In genomic region chr5:116672203-116672602, GRCh38 we compare ENCODE assay signal across 18 cellular contexts.
DNase-seq lines count a peak whose midpoint lies in the region; ATAC-seq, FAIRE-seq and TF ChIP-seq lines count a peak whose summit lies in the region.
"Had no signal": no experiment of that assay in that cellular context is flagged by ENCODE, and none has a peak within 500 bp of the region (broad histone marks: within the 10 kb centered on the region; RNA-seq: fewer than 3 reads in every experiment).

No MANE protein-coding gene starts in this region.

- H3K4me1 ChIP-seq in mesendoderm (ENCODE audit: control insufficient read depth, low read depth, low read length), result peaks cover 2% of the 10 kb centered on the region

- no peaks in the 10 kb centered on the region for H3K79me2 ChIP-seq in mesendoderm (ENCODE audit: control insufficient read depth, insufficient read depth, low read length)

- no peak overlapping the region for H4K8ac ChIP-seq in mesendoderm (ENCODE audit: low read depth, low read length)

- H2BK15ac ChIP-seq in mesendoderm (replicated peaks; ENCODE audit: low read depth), result peak overlapping the region; percentile 96

- no peak overlapping the region for H3K4me2 ChIP-seq in mesendoderm (ENCODE audit: low read length)
- H3K4me2 ChIP-seq: BLaER1 treated with 17β-estradiol and CSF1 and Interleukin-3, amounts not matched to agents 10 nM and 100 nM had no signal

- FAIRE-seq in GM18507 (lab: Jason Lieb, UNC), result peak; percentile 42
- FAIRE-seq: D721Med, G401.6 had no signal

- no peak overlapping the region for H3K56ac ChIP-seq in mesendoderm (ENCODE audit: low read length)

- no peaks in the 10 kb centered on the region for H3K36me3 ChIP-seq in mesendoderm (ENCODE audit: control insufficient read depth, insufficient read depth, low read length)
- H3K36me3 ChIP-seq: BLaER1 treated with 17β-estradiol and CSF1 and Interleukin-3, amounts not matched to agents 10 nM and 100 nM; HAP-1 had no signal

- H4K5ac ChIP-seq in mesendoderm (ENCODE audit: low read length), result no peak overlapping the region

- no peak overlapping the region for H3K18ac ChIP-seq in mesendoderm (ENCODE audit: low read length)

- no peak for ATAC-seq in stimulated activated memory B cell treated with anti-CD40 and anti-IgM and Interleukin-4, amounts not matched to agents 10 μg/mL and 1 μg/mL and 100 μg/mL, for 72 hours
- ATAC-seq in CD4-positive, alpha-beta T cell (ENCODE audit: poor library complexity), result no peak
- no peak for ATAC-seq in GM21737 (IDR thresholded peaks at IDR 0.05; ENCODE audit: unreplicated experiment)
- no peak for ATAC-seq in GM21717 (IDR thresholded peaks at IDR 0.05; ENCODE audit: unreplicated experiment)

- no peaks in the 10 kb centered on the region for H3K27me3 ChIP-seq in mesendoderm (ENCODE audit: insufficient read depth, low read length, poor library complexity)
- H3K27me3 ChIP-seq in CD4-positive, alpha-beta T cell (ENCODE audit: control insufficient read depth, insufficient read depth, low read length), result no peaks in the 10 kb centered on the region
- H3K27me3 ChIP-seq: BLaER1 treated with 17β-estradiol and CSF1 and Interleukin-3, amounts not matched to agents 10 nM and 100 nM had no signal

- POLR2A ChIA-PET in CD4-positive, alpha-beta T cell (lab: Charles Lee), result interaction anchor here (0.7 kb wide), 1 partner anchor 650 kb away, joined by 4 read pairs; no protein-coding TSS in a partner anchor

- no peak overlapping the region for H2AK5ac ChIP-seq in mesendoderm (ENCODE audit: low read length)

- H3K4ac ChIP-seq in mesendoderm (ENCODE audit: low read depth, low read length), result no peak overlapping the region

- no peaks in the 10 kb centered on the region for H3K36me3 Mint-ChIP-seq in stimulated activated memory B cell treated with anti-CD40 and anti-IgM and Interleukin-4, amounts not matched to agents 10 μg/mL and 1 μg/mL and 100 μg/mL, for 72 hours
- no peaks in the 10 kb centered on the region for H3K36me3 Mint-ChIP-seq in CD4-positive, alpha-beta T cell (ENCODE audit: low read depth)
- H3K36me3 Mint-ChIP-seq: CD8-positive, alpha-beta memory T cell had no signal

- intact Hi-C loops in CD4-positive, alpha-beta T cell (cut with DNase I, micrococcal nuclease), result no loop called here

- H3K9me3 Mint-ChIP-seq in stimulated activated memory B cell treated with anti-CD40 and anti-IgM and Interleukin-4, amounts not matched to agents 10 μg/mL and 1 μg/mL and 100 μg/mL, for 72 hours, result peaks cover 3% of the 10 kb centered on the region
- no peaks in the 10 kb centered on the region for H3K9me3 Mint-ChIP-seq in CD4-positive, alpha-beta T cell

- CTCF ChIA-PET in CD4-positive, alpha-beta T cell (lab: Charles Lee), result no interaction called here

- peak overlapping the region; percentile 9 for H3K27ac Mint-ChIP-seq in stimulated activated memory B cell treated with anti-CD40 and anti-IgM and Interleukin-4, amounts not matched to agents 10 μg/mL and 1 μg/mL and 100 μg/mL, for 72 hours
- no peak overlapping the region for H3K27ac Mint-ChIP-seq in CD4-positive, alpha-beta T cell
- H3K27ac Mint-ChIP-seq: B cell; CD8-positive, alpha-beta memory T cell had no signal

- H3K23ac ChIP-seq in mesendoderm (ENCODE audit: low read length), result no peak overlapping the region

- DNase-seq in GM18507 (ENCODE audit: extremely low spot score, insufficient read length, low read depth) (no peak), epithelial cell of proximal tubule (ENCODE audit: low read depth) (peak; percentile 56), mesendoderm (no peak), NCI-H1930 (lab: John Stamatoyannopoulos, UW) (no peak)
- DNase-seq in CD4-positive, alpha-beta T cell, result no peak
- DNase-seq: CD8-positive, alpha-beta memory T cell; COR-L47; GM23248 had no signal

- H3K27me3 Mint-ChIP-seq in stimulated activated memory B cell treated with anti-CD40 and anti-IgM and Interleukin-4, amounts not matched to agents 10 μg/mL and 1 μg/mL and 100 μg/mL, for 72 hours, result no peaks in the 10 kb centered on the region
- H3K27me3 Mint-ChIP-seq in CD4-positive, alpha-beta T cell, result peaks cover 17% of the 10 kb centered on the region

- H3K27ac ChIP-seq in mesendoderm (ENCODE audit: low read depth, low read length), result no peak overlapping the region
- H3K27ac ChIP-seq in CD4-positive, alpha-beta T cell (ENCODE audit: low read depth, low read length), result no peak overlapping the region
- H3K27ac ChIP-seq: BLaER1 treated with 17β-estradiol and CSF1 and Interleukin-3, amounts not matched to agents 10 nM and 100 nM; GM23248; HL-60 had no signal

- no peaks in the 10 kb centered on the region for H3K9me3 ChIP-seq in CD4-positive, alpha-beta T cell (ENCODE audit: control insufficient read depth, low read length)
- H3K9me3 ChIP-seq: BLaER1 treated with 17β-estradiol and CSF1 and Interleukin-3, amounts not matched to agents 10 nM and 100 nM; HAP-1 had no signal

- H3K9ac ChIP-seq in mesendoderm (ENCODE audit: low read length), result no peak overlapping the region
- H3K9ac ChIP-seq: BLaER1 treated with 17β-estradiol and CSF1 and Interleukin-3, amounts not matched to agents 10 nM and 100 nM; GM23248; KMS-11 had no signal

- H2BK120ac ChIP-seq in mesendoderm (ENCODE audit: low read depth, low read length), result no peak overlapping the region

- no peak overlapping the region for H3K4me3 Mint-ChIP-seq in stimulated activated memory B cell treated with anti-CD40 and anti-IgM and Interleukin-4, amounts not matched to agents 10 μg/mL and 1 μg/mL and 100 μg/mL, for 72 hours
- H3K4me3 Mint-ChIP-seq in CD4-positive, alpha-beta T cell, result no peak overlapping the region
- H3K4me3 Mint-ChIP-seq: B cell; CD8-positive, alpha-beta memory T cell had no signal

- no peak for TF ChIP-seq CTCF in epithelial cell of proximal tubule (conservative IDR thresholded peaks at IDR 0.05; ENCODE audit: low read depth, low read length)
- no peak for TF ChIP-seq CTCF in CD4-positive, alpha-beta T cell (IDR thresholded peaks at IDR 0.05)

- peaks cover 16% of the 10 kb centered on the region for H3K4me1 Mint-ChIP-seq in stimulated activated memory B cell treated with anti-CD40 and anti-IgM and Interleukin-4, amounts not matched to agents 10 μg/mL and 1 μg/mL and 100 μg/mL, for 72 hours
- H3K4me1 Mint-ChIP-seq in CD4-positive, alpha-beta T cell (ENCODE audit: low read depth), result no peaks in the 10 kb centered on the region
- H3K4me1 Mint-ChIP-seq: CD8-positive, alpha-beta memory T cell had no signal

- H3K79me1 ChIP-seq in mesendoderm (ENCODE audit: low read length), result no peaks in the 10 kb centered on the region

- no peak overlapping the region for H2BK5ac ChIP-seq in mesendoderm (ENCODE audit: low read length)

- H3K4me3 ChIP-seq in epithelial cell of proximal tubule (ENCODE audit: low read depth, low read length) (no peak overlapping the region), mesendoderm (ENCODE audit: low read length) (no peak overlapping the region)
- H3K4me3 ChIP-seq: BLaER1 treated with 17β-estradiol and CSF1 and Interleukin-3, amounts not matched to agents 10 nM and 100 nM; GM23248; HAP-1 had no signal
